8 cellular contexts compared by ENCODE assay signal in the genomic region with DNA sequence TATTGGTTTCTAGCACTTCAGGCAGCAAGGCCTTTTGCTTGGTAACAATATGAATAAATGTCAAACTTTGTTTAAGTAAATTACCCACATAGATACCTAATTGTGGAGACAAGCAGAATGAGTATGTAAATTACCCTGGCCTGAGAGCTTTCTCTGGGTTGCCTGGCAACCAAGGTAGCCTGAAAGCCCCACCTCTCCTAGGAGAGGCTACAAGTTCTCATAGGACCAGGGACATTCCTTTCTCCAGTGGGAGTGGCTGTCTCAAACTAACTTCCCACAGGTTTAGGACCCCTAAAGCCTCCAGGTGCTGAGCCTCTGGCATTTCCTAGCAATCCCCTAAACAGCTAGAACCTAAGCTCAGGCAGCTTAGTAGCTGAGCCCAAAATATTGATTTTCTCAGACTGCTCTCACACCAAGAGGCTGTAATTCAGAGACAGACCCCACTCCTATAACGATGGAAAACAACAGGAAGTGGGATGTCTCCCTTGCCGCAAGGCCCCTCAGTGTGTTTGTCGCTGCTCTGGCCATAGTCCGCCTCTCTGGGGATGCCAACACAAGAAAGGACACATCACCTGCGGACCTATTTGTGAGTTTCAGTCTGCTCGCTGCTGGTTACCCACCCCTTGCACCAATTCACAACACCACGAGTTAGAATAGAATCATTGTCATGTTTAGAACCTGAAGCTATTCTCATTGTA.
DNase-seq lines count a peak whose midpoint lies in the region; ATAC-seq and TF ChIP-seq lines count a peak whose summit lies in the region.

No MANE protein-coding gene starts in this region.

- no peak overlapping the region for H2AFZ ChIP-seq in parathyroid adenoma

- H3K4me1 ChIP-seq in parathyroid adenoma = no peaks in the 10 kb centered on the region

- no peaks in the 10 kb centered on the region for H3K9me3 ChIP-seq in parathyroid adenoma (ENCODE audit: control insufficient read depth, low read length)

- H3K36me3 ChIP-seq in parathyroid adenoma (ENCODE audit: control insufficient read depth, insufficient read depth, low read length) = no peaks in the 10 kb centered on the region

- H3K9me3 Mint-ChIP-seq in activated B cell treated with CpG ODN at 0.5 μM for 24 hours = no peaks in the 10 kb centered on the region

- CTCF ChIA-PET in activated B cell treated with CpG ODN at 0.5 μM for 24 hours (lab: Charles Lee) = interaction anchor here (0.7 to 1.7 kb wide), 3 partner anchors 20 to 276 kb away, joined by 3 to 5 read pairs (median 4); no protein-coding TSS in a partner anchor

- no peaks in the 10 kb centered on the region for H3K79me2 ChIP-seq in parathyroid adenoma

- H3K27me3 ChIP-seq in parathyroid adenoma (ENCODE audit: control insufficient read depth, insufficient read depth, low read length) = no peaks in the 10 kb centered on the region

- H3K36me3 Mint-ChIP-seq in activated B cell treated with CpG ODN at 0.5 μM for 24 hours (ENCODE audit: low read depth) = no peaks in the 10 kb centered on the region

- DNase-seq in activated B cell treated with CpG ODN at 0.5 μM for 24 hours (peak; percentile 24), left colon (no peak), SK-N-DZ (ENCODE audit: low spot score) (no peak), NCI-H524 treated with DMSO at 0.1 percent for 48 hours (lab: John Stamatoyannopoulos, UW) (no peak)
- no peak for DNase-seq in activated CD4-positive, CD25-positive, alpha-beta regulatory T cell treated with anti-CD3 and anti-CD28 coated beads, Interleukin-2, amount 50 U/mL, for 72 hours

- no peak overlapping the region for H3K9ac ChIP-seq in parathyroid adenoma

- no peaks in the 10 kb centered on the region for H3K27me3 Mint-ChIP-seq in activated B cell treated with CpG ODN at 0.5 μM for 24 hours

- peak overlapping the region; percentile 96 for H3K27ac Mint-ChIP-seq in activated B cell treated with CpG ODN at 0.5 μM for 24 hours

- POLR2A ChIA-PET in activated B cell treated with CpG ODN at 0.5 μM for 24 hours (lab: Charles Lee) = interaction anchor here (0.7 to 2.0 kb wide), 19 partner anchors 36 to 639 kb away, joined by 3 to 13 read pairs (median 4); a partner anchor contains a TSS

- ATAC-seq in GM19372 (IDR thresholded peaks at IDR 0.05; ENCODE audit: low read depth, unreplicated experiment) (peak; percentile 81), HG02938 (IDR thresholded peaks at IDR 0.05; ENCODE audit: unreplicated experiment) (peak; percentile 86), activated B cell treated with CpG ODN at 0.5 μM for 24 hours (ENCODE audit: low read depth) (peak; percentile 83), left colon (no peak)

- H3K4me3 Mint-ChIP-seq in activated B cell treated with CpG ODN at 0.5 μM for 24 hours = peak overlapping the region; percentile 61

- intact Hi-C loops in activated B cell treated with CpG ODN at 0.5 μM for 24 hours (cut with micrococcal nuclease) = loop anchor here (5.0 kb wide), 3 partner anchors 104 to 639 kb away; a partner anchor contains a TSS
- intact Hi-C loops in left colon (cut with DNase I, micrococcal nuclease) = no loop called here

- no peak overlapping the region for H3K4me3 ChIP-seq in parathyroid adenoma (ENCODE audit: low read depth, low read length)

- H3K4me2 ChIP-seq in parathyroid adenoma (ENCODE audit: low read length) = peak overlapping the region; percentile 15

- TF ChIP-seq CTCF in activated B cell treated with CpG ODN at 0.5 μM for 24 hours (IDR thresholded peaks at IDR 0.05) = no peak
- TF ChIP-seq CTCF in parathyroid adenoma (IDR thresholded peaks at IDR 0.05) = no peak

- peaks cover 42% of the 10 kb centered on the region for H3K4me1 Mint-ChIP-seq in activated B cell treated with CpG ODN at 0.5 μM for 24 hours

- no peak overlapping the region for H3K27ac ChIP-seq in parathyroid adenoma
